40 cellular contexts compared by ENCODE assay signal in the genomic region with DNA sequence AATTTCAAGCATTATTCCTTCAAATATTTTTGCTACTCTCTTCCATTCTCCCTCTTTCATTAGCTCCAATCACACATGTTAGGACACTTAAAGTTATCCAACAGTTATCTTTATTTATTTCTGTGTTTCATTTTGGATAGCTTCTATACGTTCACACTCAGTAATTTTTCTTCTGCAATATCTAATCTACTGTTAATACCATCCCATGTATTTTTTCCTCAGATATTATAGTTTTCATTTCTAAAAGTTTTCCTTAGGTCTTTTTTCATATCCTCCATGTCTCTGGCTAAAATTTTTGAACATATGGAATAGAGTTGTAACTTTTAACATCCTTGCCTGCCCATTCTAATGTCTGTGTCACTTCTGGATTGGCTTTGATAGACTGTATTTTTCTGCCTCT.
"Had no signal": no experiment of that assay in that cellular context is flagged by ENCODE, and none has a peak within 500 bp of the region (broad histone marks: within the 10 kb centered on the region; RNA-seq: fewer than 3 reads in every experiment).

No MANE protein-coding gene starts in this region.

- DNase-seq: activated effector memory CD4-positive, alpha-beta T cell treated with anti-CD3 and anti-CD28 coated beads, Interleukin-2, amount 50 U/mL, for 16 hours; activated effector memory CD4-positive, alpha-beta T cell treated with Interleukin-2 at 50 U/mL for 16 hours; activated gamma-delta T cell; activated gamma-delta T cell treated with Interleukin-2 at 50 U/mL for 16 hours; activated naive CD4-positive, alpha-beta T cell; activated naive CD4-positive, alpha-beta T cell treated with anti-CD3 and anti-CD28 coated beads for 36 hours; activated naive CD4-positive, alpha-beta T cell treated with anti-CD3 and anti-CD28 coated beads, Interleukin-2, amount 10 ng/mL, durations not matched to agents 7 days and 5 days; activated naive CD4-positive, alpha-beta T cell treated with anti-CD3 and anti-CD28 coated beads, Interleukin-2, amount 50 U/mL, for 16 hours; activated naive CD4-positive, alpha-beta T cell treated with Interleukin-2 at 50 U/mL for 16 hours; activated naive CD8-positive, alpha-beta T cell treated with anti-CD3 and anti-CD28 coated beads for 36 hours; activated naive CD8-positive, alpha-beta T cell treated with anti-CD3 and anti-CD28 coated beads, Interleukin-2, amount 10 ng/mL, durations not matched to agents 7 days and 5 days; activated naive CD8-positive, alpha-beta T cell treated with anti-CD3 and anti-CD28 coated beads, Interleukin-2, amount 50 U/mL, for 24 hours; activated T-cell treated with anti-CD3 and anti-CD28 coated beads, Interleukin-2, amount 50 U/mL, for 1 hour; activated T-cell treated with anti-CD3 and anti-CD28 coated beads, Interleukin-2, amount 50 U/mL, for 24 hours; activated T-cell treated with anti-CD3 and anti-CD28 coated beads, Interleukin-2, amount 50 U/mL, for 4 hours; activated T-cell treated with anti-CD3 and anti-CD28 coated beads, Interleukin-2, amount 50 U/mL, for 48 hours; activated T-cell treated with anti-CD3 and anti-CD28 coated beads, Interleukin-2, amount 50 U/mL, for 72 hours; adrenal gland; amniotic stem cell; amygdala; anterior cingulate cortex; aorta; body of pancreas; brain microvascular endothelial cell; caudate nucleus; central memory CD4-positive, alpha-beta T cell; cerebellar nuclear complex had no signal

- H3K27ac Mint-ChIP-seq: activated naive CD4-positive, alpha-beta T cell treated with anti-CD3 and anti-CD28 coated beads for 36 hours; activated naive CD4-positive, alpha-beta T cell treated with anti-CD3 and anti-CD28 coated beads, Interleukin-2, amount 10 ng/mL, durations not matched to agents 7 days and 5 days; activated naive CD4-positive, alpha-beta T cell treated with anti-CD3 and anti-CD28 coated beads, Interleukin-2, amount 50 U/mL, for 24 hours; activated naive CD4-positive, alpha-beta T cell treated with anti-CD3 and anti-CD28 coated beads, Interleukin-2, amount 50 U/mL, for 72 hours; activated naive CD8-positive, alpha-beta T cell; activated naive CD8-positive, alpha-beta T cell treated with anti-CD3 and anti-CD28 coated beads for 36 hours; activated naive CD8-positive, alpha-beta T cell treated with anti-CD3 and anti-CD28 coated beads, Interleukin-2, amount 10 ng/mL, durations not matched to agents 7 days and 5 days; activated naive CD8-positive, alpha-beta T cell treated with anti-CD3 and anti-CD28 coated beads, Interleukin-2, amount 50 U/mL, for 24 hours; activated T-cell treated with anti-CD3 and anti-CD28 coated beads, Interleukin-2, amount 50 U/mL, for 24 hours; activated T-cell treated with anti-CD3 and anti-CD28 coated beads, Interleukin-2, amount 50 U/mL, for 72 hours; activated T-helper 1 cell treated with anti-CD3 and anti-CD28 coated beads, Interleukin-12 subunit alpha, Interleukin-12 subunit beta, Interleukin-2, Interleukin-4 antibody, amounts not matched to agents 30 ng/mL and 10 ng/mL and 1 ng/mL, durations not matched to agents 14 hours and 24 hours and 36 hours; activated T-helper 17 cell treated with anti-CD3 and anti-CD28 coated beads, Interleukin-2, amount 50 U/mL, for 72 hours; activated T-helper 2 cell treated with anti-CD3 and anti-CD28 coated beads, Interferon-gamma antibody, Interleukin-2, Interleukin-4, amounts not matched to agents 10 μg/mL and 5 μg/mL and 100 μg/mL, durations not matched to agents 14 hours and 24 hours and 36 hours; brain had no signal

- H3K4me1 ChIP-seq: adrenal gland, ascending aorta, body of pancreas, breast epithelium had no signal

- H3K9me3 ChIP-seq: adrenal gland, ascending aorta, body of pancreas had no signal

- H3K27me3 ChIP-seq: adrenal gland, ascending aorta, body of pancreas, brain microvascular endothelial cell, breast epithelium, cardiac muscle cell had no signal

- H3K36me3 ChIP-seq: adrenal gland, ascending aorta, brain microvascular endothelial cell, breast epithelium, cardiac muscle cell had no signal

- H3K27me3 Mint-ChIP-seq: activated naive CD4-positive, alpha-beta T cell treated with anti-CD3 and anti-CD28 coated beads, Interleukin-2, amount 10 ng/mL, durations not matched to agents 7 days and 5 days; activated naive CD4-positive, alpha-beta T cell treated with anti-CD3 and anti-CD28 coated beads, Interleukin-2, amount 50 U/mL, for 24 hours; activated naive CD8-positive, alpha-beta T cell; activated naive CD8-positive, alpha-beta T cell treated with anti-CD3 and anti-CD28 coated beads for 36 hours; activated naive CD8-positive, alpha-beta T cell treated with anti-CD3 and anti-CD28 coated beads, Interleukin-2, amount 10 ng/mL, durations not matched to agents 7 days and 5 days; activated naive CD8-positive, alpha-beta T cell treated with anti-CD3 and anti-CD28 coated beads, Interleukin-2, amount 50 U/mL, for 24 hours; activated T-cell treated with anti-CD3 and anti-CD28 coated beads, Interleukin-2, amount 50 U/mL, for 24 hours; activated T-helper 17 cell treated with anti-CD3 and anti-CD28 coated beads, Interleukin-2, amount 50 U/mL, for 72 hours; central memory CD8-positive, alpha-beta T cell had no signal

- H3K4me3 ChIP-seq: adrenal gland, ascending aorta, body of pancreas, breast epithelium, cardiac muscle cell had no signal

- H3K9me3 Mint-ChIP-seq: activated T-helper 2 cell treated with anti-CD3 and anti-CD28 coated beads, Interferon-gamma antibody, Interleukin-2, Interleukin-4, amounts not matched to agents 10 μg/mL and 5 μg/mL and 100 μg/mL, durations not matched to agents 14 hours and 24 hours and 36 hours had no signal

- H3K4me3 Mint-ChIP-seq: activated naive CD4-positive, alpha-beta T cell treated with anti-CD3 and anti-CD28 coated beads for 36 hours; activated naive CD4-positive, alpha-beta T cell treated with anti-CD3 and anti-CD28 coated beads, Interleukin-2, amount 10 ng/mL, durations not matched to agents 7 days and 5 days; activated naive CD4-positive, alpha-beta T cell treated with anti-CD3 and anti-CD28 coated beads, Interleukin-2, amount 50 U/mL, for 24 hours; activated naive CD8-positive, alpha-beta T cell; activated naive CD8-positive, alpha-beta T cell treated with anti-CD3 and anti-CD28 coated beads for 36 hours; activated naive CD8-positive, alpha-beta T cell treated with anti-CD3 and anti-CD28 coated beads, Interleukin-2, amount 10 ng/mL, durations not matched to agents 7 days and 5 days; activated naive CD8-positive, alpha-beta T cell treated with anti-CD3 and anti-CD28 coated beads, Interleukin-2, amount 50 U/mL, for 24 hours; activated T-cell treated with anti-CD3 and anti-CD28 coated beads, Interleukin-2, amount 50 U/mL, for 24 hours; activated T-cell treated with anti-CD3 and anti-CD28 coated beads, Interleukin-2, amount 50 U/mL, for 4 hours; activated T-cell treated with anti-CD3 and anti-CD28 coated beads, Interleukin-2, amount 50 U/mL, for 72 hours; activated T-helper 1 cell treated with anti-CD3 and anti-CD28 coated beads, Interleukin-12 subunit alpha, Interleukin-12 subunit beta, Interleukin-2, Interleukin-4 antibody, amounts not matched to agents 30 ng/mL and 10 ng/mL and 1 ng/mL, durations not matched to agents 14 hours and 24 hours and 36 hours; activated T-helper 17 cell treated with anti-CD3 and anti-CD28 coated beads, Interleukin-2, amount 50 U/mL, for 72 hours; brain; central memory CD8-positive, alpha-beta T cell had no signal

- ATAC-seq: activated naive CD4-positive, alpha-beta T cell treated with anti-CD3 and anti-CD28 coated beads, Interleukin-2, amount 50 U/mL, for 72 hours; activated naive CD8-positive, alpha-beta T cell treated with anti-CD3 and anti-CD28 coated beads, Interleukin-2, amount 50 U/mL, for 24 hours; activated T-cell treated with anti-CD3 and anti-CD28 coated beads, Interleukin-2, amount 50 U/mL, for 4 hours; activated T-cell treated with anti-CD3 and anti-CD28 coated beads, Interleukin-2, amount 50 U/mL, for 72 hours; activated T-helper 17 cell treated with anti-CD3 and anti-CD28 coated beads, Interleukin-2, amount 50 U/mL, for 72 hours; body of pancreas had no signal

- H3K4me1 Mint-ChIP-seq: activated naive CD8-positive, alpha-beta T cell treated with anti-CD3 and anti-CD28 coated beads for 36 hours; activated naive CD8-positive, alpha-beta T cell treated with anti-CD3 and anti-CD28 coated beads, Interleukin-2, amount 10 ng/mL, durations not matched to agents 7 days and 5 days; activated naive CD8-positive, alpha-beta T cell treated with anti-CD3 and anti-CD28 coated beads, Interleukin-2, amount 50 U/mL, for 24 hours; activated T-helper 17 cell treated with anti-CD3 and anti-CD28 coated beads, Interleukin-2, amount 50 U/mL, for 72 hours; brain; central memory CD8-positive, alpha-beta T cell had no signal

- H3K27ac ChIP-seq: adrenal gland, ascending aorta, body of pancreas, brain microvascular endothelial cell, breast epithelium, cardiac muscle cell had no signal

- FAIRE-seq: astrocyte, bronchial epithelial cell had no signal

- H3K36me3 Mint-ChIP-seq: activated naive CD4-positive, alpha-beta T cell treated with anti-CD3 and anti-CD28 coated beads, Interleukin-2, amount 10 ng/mL, durations not matched to agents 7 days and 5 days had no signal
